21 cellular contexts compared by ENCODE assay signal in the genomic region with DNA sequence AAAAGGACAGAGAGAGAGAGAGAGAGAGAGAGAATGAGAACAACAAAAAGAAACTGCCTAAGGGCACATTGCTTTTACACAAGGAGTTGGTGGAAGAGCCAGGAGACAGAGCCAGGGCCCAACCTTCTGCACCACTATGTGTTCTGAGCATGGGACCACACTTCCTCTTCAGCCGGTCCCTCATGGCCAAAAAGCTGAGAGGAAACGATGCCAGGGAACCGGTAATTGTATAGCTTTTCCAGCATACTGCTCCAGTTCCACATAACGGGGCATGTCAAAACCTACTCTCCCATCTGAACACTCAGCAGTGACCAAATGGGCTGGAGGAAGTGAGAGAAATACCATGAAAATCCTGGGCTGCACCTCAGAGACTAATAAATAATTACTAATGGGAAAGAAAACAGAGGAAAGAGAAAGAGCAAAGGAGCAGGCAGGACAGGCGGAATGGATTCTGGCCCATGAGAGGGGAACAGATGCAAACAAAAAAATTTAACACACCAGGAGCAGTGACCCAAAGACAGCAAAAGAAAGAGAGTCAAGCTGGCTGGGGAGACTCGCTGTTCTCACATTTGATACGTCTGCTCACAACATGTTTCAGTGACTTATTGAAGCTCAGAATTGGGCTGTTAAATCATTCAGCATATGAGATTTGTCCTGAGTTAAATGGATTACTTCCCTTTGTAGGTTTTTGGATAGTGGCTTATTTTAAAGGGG. TPM values are rescaled to one million over a fixed set of nuclear protein-coding genes. Genes with fewer than 3 reads are reported as not detected.
"Had no signal": no experiment of that assay in that cellular context is flagged by ENCODE, and none has a peak within 500 bp of the region (broad histone marks: within the 10 kb centered on the region; RNA-seq: fewer than 3 reads in every experiment).

No MANE protein-coding gene starts in this region.

- H3K27me3 ChIP-seq: cardiac muscle cell, left lung, ovary, right lobe of liver, spleen had no signal

- H3K27ac ChIP-seq: cardiac muscle cell, left lung, ovary, psoas muscle, right lobe of liver, spleen had no signal

- H3K4me1 ChIP-seq: left lung, psoas muscle, spleen had no signal

- ATAC-seq: activated CD4-positive, alpha-beta T cell treated with anti-CD3 and anti-CD28 coated beads for 36 hours; left lung; naive thymus-derived CD4-positive, alpha-beta T cell; psoas muscle; right lobe of liver; stimulated activated naive B cell treated with anti-CD40 and anti-IgM and Interleukin-4, amounts not matched to agents 10 μg/mL and 1 μg/mL and 100 μg/mL, for 72 hours; WTC11 had no signal

- DNase-seq: activated CD4-positive, alpha-beta memory T cell treated with anti-CD3 and anti-CD28 coated beads for 36 hours; activated CD4-positive, alpha-beta T cell treated with anti-CD3 and anti-CD28 coated beads for 36 hours; activated naive CD4-positive, alpha-beta T cell; activated naive CD8-positive, alpha-beta T cell treated with anti-CD3 and anti-CD28 coated beads for 36 hours; activated T-cell treated with anti-CD3 and anti-CD28 coated beads for 4 hours; amniotic stem cell; endodermal cell; erythroblast; foreskin melanocyte; head of caudate nucleus; kidney; left lung; naive thymus-derived CD4-positive, alpha-beta T cell; ovary; psoas muscle; right lobe of liver; spleen; stimulated activated naive B cell treated with anti-CD40 and anti-IgM and Interleukin-4, amounts not matched to agents 10 μg/mL and 1 μg/mL and 100 μg/mL, for 72 hours had no signal

- H3K9me3 ChIP-seq: left lung, ovary, psoas muscle, right lobe of liver, spleen had no signal

- H3K36me3 ChIP-seq: cardiac muscle cell, left lung, ovary, right lobe of liver, spleen had no signal

- H3K4me3 ChIP-seq: cardiac muscle cell, left lung, ovary, psoas muscle, right lobe of liver, spleen had no signal

RNA-seq across cellular contexts. Expression of gene BMP2, which starts 52.0 kb away (rescaled TPM):
- total RNA-seq: activated CD4-positive, alpha-beta memory T cell treated with anti-CD3 and anti-CD28 coated beads for 36 hours; activated CD4-positive, alpha-beta T cell treated with anti-CD3 and anti-CD28 coated beads for 36 hours; activated naive CD8-positive, alpha-beta T cell treated with anti-CD3 and anti-CD28 coated beads for 36 hours; T-helper 2 cell treated with Interferon-gamma antibody and Interleukin-4, amounts not matched to agents 100 ng/mL and 5 ng/mL, for 36 hours had no signal
